Comparison of ENCODE assay signal across 21 cellular contexts in the genomic region with DNA sequence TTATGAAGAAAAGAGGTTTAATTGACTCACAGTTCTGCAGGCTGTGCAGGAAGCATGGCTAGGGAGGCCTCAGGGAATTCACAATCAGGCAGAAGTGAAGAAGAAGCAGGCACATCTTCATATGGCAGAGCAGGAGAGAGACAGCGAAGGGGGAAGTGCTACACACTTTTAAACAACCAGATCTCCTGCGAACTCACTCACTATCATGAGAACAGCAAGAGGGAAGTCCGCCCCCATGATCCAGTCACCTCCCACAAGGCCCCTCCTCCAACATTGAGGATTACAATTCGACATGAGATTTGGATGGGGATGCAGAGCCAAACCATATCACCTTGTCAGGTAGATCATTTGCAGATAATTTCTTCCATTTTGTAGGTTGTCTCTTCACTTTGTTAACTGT.
"Had no signal": no experiment of that assay in that cellular context is flagged by ENCODE, and none has a peak within 500 bp of the region (broad histone marks: within the 10 kb centered on the region; RNA-seq: fewer than 3 reads in every experiment).

No MANE protein-coding gene starts in this region.

- ATAC-seq: esophagus mucosa; gastrocnemius medialis; heart right ventricle; left lobe of liver; natural killer cell; pancreas; right cardiac atrium; stimulated activated effector memory CD8-positive, alpha-beta T cell treated with anti-CD3 and anti-CD28 coated beads, Interleukin-12 subunit alpha, Interleukin-12 subunit beta, amount 100 ng/mL, for 72 hours; stimulated activated naive CD8-positive, alpha-beta T cell treated with anti-CD3 and anti-CD28 coated beads, Interleukin-15, Interleukin-2, amounts not matched to agents 100 U/mL and 50 U/mL, for 24 hours had no signal

- H3K4me3 Mint-ChIP-seq: natural killer cell; neural progenitor cell; stimulated activated effector memory CD8-positive, alpha-beta T cell treated with anti-CD3 and anti-CD28 coated beads, Interleukin-12 subunit alpha, Interleukin-12 subunit beta, amount 100 ng/mL, for 72 hours; type B pancreatic cell had no signal

- H3K9me3 Mint-ChIP-seq: neural progenitor cell, type B pancreatic cell had no signal

- H3K27me3 Mint-ChIP-seq: progenitor cell of endocrine pancreas, type B pancreatic cell had no signal

- DNase-seq: cortex of kidney; effector memory CD4-positive, alpha-beta T cell; gastrocnemius medialis; heart right ventricle; hypothalamus; mammary epithelial cell; natural killer cell; nucleus accumbens; pancreas; right cardiac atrium; small intestine; stimulated activated CD4-positive, alpha-beta T cell treated with anti-CD3 and anti-CD28 coated beads, Interleukin-12 subunit alpha, Interleukin-12 subunit beta, amount 100 ng/mL, for 4 hours; stimulated activated CD8-positive, alpha-beta memory T cell treated with anti-CD3 and anti-CD28 coated beads, Interleukin-4, amount 100 ng/mL, for 48 hours; stimulated activated naive CD8-positive, alpha-beta T cell treated with anti-CD3 and anti-CD28 coated beads, Interleukin-15, Interleukin-2, amounts not matched to agents 100 U/mL and 50 U/mL, for 24 hours; thyroid gland had no signal

- H3K27ac Mint-ChIP-seq: natural killer cell; neural progenitor cell; progenitor cell of endocrine pancreas; stimulated activated effector memory CD8-positive, alpha-beta T cell treated with anti-CD3 and anti-CD28 coated beads, Interleukin-12 subunit alpha, Interleukin-12 subunit beta, amount 100 ng/mL, for 72 hours; type B pancreatic cell had no signal

- H3K36me3 Mint-ChIP-seq: natural killer cell; neural progenitor cell; stimulated activated effector memory CD8-positive, alpha-beta T cell treated with anti-CD3 and anti-CD28 coated beads, Interleukin-12 subunit alpha, Interleukin-12 subunit beta, amount 100 ng/mL, for 72 hours; type B pancreatic cell had no signal

- H3K4me1 Mint-ChIP-seq: natural killer cell; neural progenitor cell; stimulated activated effector memory CD8-positive, alpha-beta T cell treated with anti-CD3 and anti-CD28 coated beads, Interleukin-12 subunit alpha, Interleukin-12 subunit beta, amount 100 ng/mL, for 72 hours had no signal
